26 cellular contexts compared by ENCODE assay signal in genomic region chr1:164932580-164932979, GRCh38.
"Had no signal": no experiment of that assay in that cellular context is flagged by ENCODE, and none has a peak within 500 bp of the region (broad histone marks: within the 10 kb centered on the region; RNA-seq: fewer than 3 reads in every experiment).

No MANE protein-coding gene starts in this region.

- H3K27me3 Mint-ChIP-seq: naive B cell; stimulated activated naive B cell treated with anti-CD40 and anti-IgM and Interleukin-4, amounts not matched to agents 10 μg/mL and 1 μg/mL and 100 μg/mL, for 72 hours had no signal

- H3K4me3 Mint-ChIP-seq: naive B cell; natural killer cell; neural crest cell; stimulated activated naive B cell treated with anti-CD40 and anti-IgM and Interleukin-4, amounts not matched to agents 10 μg/mL and 1 μg/mL and 100 μg/mL, for 72 hours had no signal

- DNase-seq: hippocampal formation; kidney glomerular epithelial cell; left cardiac atrium; left lung; lower lobe of right lung; mammary epithelial cell; mesenchymal stem cell; naive B cell; natural killer cell; nucleus accumbens; pancreas; posterior cingulate gyrus; retina; right cardiac atrium; stimulated activated CD4-positive, alpha-beta T cell treated with anti-CD3 and anti-CD28 coated beads, Interleukin-12 subunit alpha, Interleukin-12 subunit beta, amount 100 ng/mL, for 4 hours; stimulated activated CD4-positive, alpha-beta T cell treated with anti-CD3 and anti-CD28 coated beads, Interleukin-15, amount 100 ng/mL, for 24 hours; stimulated activated CD4-positive, alpha-beta T cell treated with anti-CD3 and anti-CD28 coated beads, Interleukin-2, amount 100 ng/mL, for 24 hours; stimulated activated CD4-positive, alpha-beta T cell treated with anti-CD3 and anti-CD28 coated beads, Interleukin-4, amount 100 ng/mL, for 1 hour; stimulated activated naive B cell treated with anti-CD40 and anti-IgM and Interleukin-4, amounts not matched to agents 10 μg/mL and 1 μg/mL and 100 μg/mL, for 72 hours; stimulated activated naive CD8-positive, alpha-beta T cell treated with anti-CD3 and anti-CD28 coated beads, Interleukin-15, Interleukin-2, amounts not matched to agents 100 U/mL and 50 U/mL, for 24 hours; stomach; testis; thyroid gland; transverse colon; upper lobe of left lung had no signal

- H3K4me1 Mint-ChIP-seq: naive B cell; natural killer cell; neural crest cell; stimulated activated naive B cell treated with anti-CD40 and anti-IgM and Interleukin-4, amounts not matched to agents 10 μg/mL and 1 μg/mL and 100 μg/mL, for 72 hours had no signal

- H3K27ac Mint-ChIP-seq: naive B cell; natural killer cell; stimulated activated naive B cell treated with anti-CD40 and anti-IgM and Interleukin-4, amounts not matched to agents 10 μg/mL and 1 μg/mL and 100 μg/mL, for 72 hours had no signal

- H3K36me3 Mint-ChIP-seq: naive B cell; natural killer cell; stimulated activated naive B cell treated with anti-CD40 and anti-IgM and Interleukin-4, amounts not matched to agents 10 μg/mL and 1 μg/mL and 100 μg/mL, for 72 hours had no signal

- H3K9me3 Mint-ChIP-seq: natural killer cell, neural crest cell had no signal
